ENCODE assay signal across 1 cellular context in genomic region chr2:178428396-178428806, GRCh38.
TF ChIP-seq lines count a peak whose summit lies in the region.

No MANE protein-coding gene starts in this region.

TF ChIP-seq in K562, 482 proteins besides CTCF, POLR2A, EP300 and RAD21 (continued from another document):
- TF ChIP-seq RCOR1 (IDR thresholded peaks at IDR 0.05; ENCODE audit: borderline replicate concordance in 1 of 2, low read depth in 2 of 2, low read length in 2 of 2) (peak in 1 of 2 experiments; percentile 84; a peak in 2 of 4 replicates), ZNF592 (IDR thresholded peaks at IDR 0.05) (peak; percentile 61; the same call in 1 of the 2 replicates), NFE2 (IDR thresholded peaks at IDR 0.05; ENCODE audit: low read depth) (peak; percentile 91), THRA (IDR thresholded peaks at IDR 0.05) (no peak), DPF2 (IDR thresholded peaks at IDR 0.05) (peak; percentile 92), SRSF3 (IDR thresholded peaks at IDR 0.05; ENCODE audit: insufficient read depth, low read length) (no peak), DACH1 (IDR thresholded peaks at IDR 0.05; ENCODE audit: partially characterized antibody) (no peak), CTBP1 (IDR thresholded peaks at IDR 0.05; ENCODE audit: borderline replicate concordance) (peak; percentile 51; the same call in 1 of the 2 replicates), ZNF232 (CRISPR knock-in tag; IDR thresholded peaks at IDR 0.05) (0 out of 2 replicates have a peak, but pooled peaks have one; percentile 42), ATF1 (CRISPR knock-in tag; IDR thresholded peaks at IDR 0.05) (no peak), ATF1 (tag; IDR thresholded peaks at IDR 0.05) (peak; percentile 45), MCM3 (IDR thresholded peaks at IDR 0.05) (no peak), SPI1 (IDR thresholded peaks at IDR 0.05; ENCODE audit: borderline replicate concordance, low read depth, low read length) (0 out of 2 replicates have a peak, but pooled peaks have one; percentile 22), ZNF217 (CRISPR knock-in tag; IDR thresholded peaks at IDR 0.05) (no peak), ZNF316 (IDR thresholded peaks at IDR 0.05) (peak; percentile 71), RNF2 (IDR thresholded peaks at IDR 0.05) (peak; percentile 33; the same call in 1 of the 2 replicates), C11orf30 (IDR thresholded peaks at IDR 0.05; ENCODE audit: low read depth) (peak; percentile 83), ZFX (CRISPR knock-in tag; IDR thresholded peaks at IDR 0.05) (peak; percentile 47; the same call in 1 of the 2 replicates), ZNF512 (tag; IDR thresholded peaks at IDR 0.05) (no peak), MAFG (tag; conservative IDR thresholded peaks at IDR 0.05) (peak; percentile 69), DLX4 (CRISPR knock-in tag; IDR thresholded peaks at IDR 0.05) (0 out of 2 replicates have a peak, but pooled peaks have one; percentile 39), RBM15 (IDR thresholded peaks at IDR 0.05; ENCODE audit: insufficient read depth, low read length) (no peak)
TF ChIP-seq in K562: peak in this region for 45.
